1 cellular context compared by ENCODE assay signal in genomic region chr3:126472277-126473006, GRCh38.
A peak's percentile ranks its signal among the peaks of the same experiment; 100 is the strongest.
TF ChIP-seq lines count a peak whose summit lies in the region.

No MANE protein-coding gene starts in this region.

TF ChIP-seq in HEK293, 187 proteins besides CTCF, POLR2A, EP300 and RAD21 (continued from another document):
- TF ChIP-seq ZNF692 (tag by site-specific recombination; IDR thresholded peaks at IDR 0.05) (no peak), YY2 (tag by site-specific recombination; IDR thresholded peaks at IDR 0.05) (no peak), ZNF18 (tag by site-specific recombination; IDR thresholded peaks at IDR 0.05) (peak; percentile 100), ZNF600 (tag by site-specific recombination; IDR thresholded peaks at IDR 0.05) (peak; percentile 89), ZNF704 (tag by site-specific recombination; IDR thresholded peaks at IDR 0.05) (no peak), ZNF24 (tag by site-specific recombination; IDR thresholded peaks at IDR 0.05) (no peak), SCRT1 (tag by site-specific recombination; IDR thresholded peaks at IDR 0.05; ENCODE audit: borderline replicate concordance) (peak; percentile 89; the same call in 1 of the 2 replicates), ELK4 (IDR thresholded peaks at IDR 0.05; ENCODE audit: borderline replicate concordance, low read depth, low read length) (no peak), ZNF174 (tag by site-specific recombination; IDR thresholded peaks at IDR 0.05) (no peak), ZBTB1 (tag by site-specific recombination; IDR thresholded peaks at IDR 0.05) (no peak), ZFHX2 (tag by site-specific recombination; conservative IDR thresholded peaks at IDR 0.05) (no peak; the same call in 1 of the 2 replicates), ZBTB20 (tag by site-specific recombination; IDR thresholded peaks at IDR 0.05) (peak; percentile 41; the same call in 1 of the 2 replicates), ZNF157 (tag by site-specific recombination; IDR thresholded peaks at IDR 0.05) (no peak), GFI1B (tag by site-specific recombination; IDR thresholded peaks at IDR 0.05) (no peak), ZSCAN18 (tag by site-specific recombination; IDR thresholded peaks at IDR 0.05) (no peak), ZNF776 (tag by site-specific recombination; IDR thresholded peaks at IDR 0.05; ENCODE audit: borderline replicate concordance) (no peak), ZFP37 (tag by site-specific recombination; IDR thresholded peaks at IDR 0.05) (no peak), ZNF433 (tag by site-specific recombination; IDR thresholded peaks at IDR 0.05; ENCODE audit: low read depth) (no peak), ZXDB (tag by site-specific recombination; IDR thresholded peaks at IDR 0.05) (no peak), ZNF473 (tag by site-specific recombination; IDR thresholded peaks at IDR 0.05) (no peak), KLF10 (tag by site-specific recombination; IDR thresholded peaks at IDR 0.05) (peak; percentile 50; the same call in 1 of the 2 replicates), ZNF639 (tag by site-specific recombination; IDR thresholded peaks at IDR 0.05) (no peak), IKZF3 (tag by site-specific recombination; IDR thresholded peaks at IDR 0.05) (peak; percentile 50; the same call in 1 of the 2 replicates), ZBTB7A (tag by site-specific recombination; IDR thresholded peaks at IDR 0.05; ENCODE audit: low read depth) (no peak), ZNF560 (tag by site-specific recombination; IDR thresholded peaks at IDR 0.05; ENCODE audit: borderline replicate concordance) (no peak), TRIM28 (IDR thresholded peaks at IDR 0.05; ENCODE audit: borderline replicate concordance, low read length) (peak; percentile 87), ZNF747 (tag by site-specific recombination; IDR thresholded peaks at IDR 0.05) (no peak), ZBTB49 (tag by site-specific recombination; IDR thresholded peaks at IDR 0.05; ENCODE audit: low read depth) (no peak), ZSCAN4 (tag by site-specific recombination; IDR thresholded peaks at IDR 0.05) (no peak), KLF8 (tag by site-specific recombination; IDR thresholded peaks at IDR 0.05) (no peak), ZNF2 (tag by site-specific recombination; IDR thresholded peaks at IDR 0.05) (peak; percentile 45), YY1 (tag by site-specific recombination; IDR thresholded peaks at IDR 0.05) (no peak), ZBTB6 (tag by site-specific recombination; IDR thresholded peaks at IDR 0.05) (no peak), ZNF404 (tag by site-specific recombination; IDR thresholded peaks at IDR 0.05) (no peak), MYNN (tag by site-specific recombination; IDR thresholded peaks at IDR 0.05; ENCODE audit: borderline replicate concordance) (no peak), ZNF266 (tag by site-specific recombination; IDR thresholded peaks at IDR 0.05; ENCODE audit: low read depth) (no peak), WT1 (tag by site-specific recombination; IDR thresholded peaks at IDR 0.05) (no peak), ZNF16 (tag by site-specific recombination; IDR thresholded peaks at IDR 0.05; ENCODE audit: low read depth) (no peak), INSM2 (tag by site-specific recombination; IDR thresholded peaks at IDR 0.05) (no peak; the same call in 1 of the 2 replicates), SCRT2 (tag by site-specific recombination; IDR thresholded peaks at IDR 0.05) (peak; percentile 99), ZNF394 (tag by site-specific recombination; IDR thresholded peaks at IDR 0.05; ENCODE audit: borderline replicate concordance) (no peak), PRDM4 (tag by site-specific recombination; IDR thresholded peaks at IDR 0.05) (peak; percentile 35; the same call in 1 of the 2 replicates)
